In genomic region chr11:71202598-71202944, GRCh38 we compare ENCODE assay signal across 1 cellular context.
TF ChIP-seq lines count a peak whose summit lies in the region.

No MANE protein-coding gene starts in this region.

TF ChIP-seq in liver, 16 proteins besides CTCF, POLR2A, EP300 and RAD21 (continued from another document):
- TF ChIP-seq REST (IDR thresholded peaks at IDR 0.05) (peak; percentile 23), FOXA2 (IDR thresholded peaks at IDR 0.05) (peak; percentile 87), FOXA1 (IDR thresholded peaks at IDR 0.05) (peak; percentile 89), SP1 (IDR thresholded peaks at IDR 0.05) (peak; percentile 63)
